16 cellular contexts compared by ENCODE assay signal in the genomic region with DNA sequence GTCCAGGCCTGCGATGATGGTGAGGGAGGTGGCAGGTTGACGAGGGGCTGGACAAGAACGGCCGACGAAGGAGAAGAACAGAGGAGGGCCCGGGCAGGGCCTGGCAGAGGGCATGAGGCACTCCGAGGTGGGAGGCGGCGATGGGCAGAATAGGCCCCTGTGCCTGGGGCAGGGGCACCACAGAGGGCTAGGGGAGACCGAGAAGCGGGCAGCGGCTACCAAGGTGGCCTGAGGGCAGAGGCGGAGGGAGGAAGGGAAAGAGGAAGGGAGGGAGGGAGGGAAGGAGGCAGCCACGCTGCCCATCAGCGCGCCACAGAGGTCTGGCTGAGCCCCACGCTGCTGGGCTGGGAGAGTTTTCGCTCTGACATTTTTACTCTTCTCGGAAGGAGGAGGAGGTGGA. TPM values are rescaled to one million over a fixed set of nuclear protein-coding genes. Genes with fewer than 3 reads are reported as not detected.
DNase-seq lines count a peak whose midpoint lies in the region; ATAC-seq, FAIRE-seq and TF ChIP-seq lines count a peak whose summit lies in the region.
"Had no signal": no experiment of that assay in that cellular context is flagged by ENCODE, and none has a peak within 500 bp of the region (broad histone marks: within the 10 kb centered on the region; RNA-seq: fewer than 3 reads in every experiment).

No MANE protein-coding gene starts in this region.

- no peak overlapping the region for H2AFZ ChIP-seq in ACC112 (ENCODE audit: low read length, unreplicated experiment)

- peaks cover 8% of the 10 kb centered on the region; the same call in 1 of the 2 replicates for H3K27me3 ChIP-seq in ACC112 (ENCODE audit: insufficient read depth, low read length)
- no peaks in the 10 kb centered on the region for H3K27me3 ChIP-seq in adrenal gland
- H3K27me3 ChIP-seq in right atrium auricular region = no peaks in the 10 kb centered on the region

- H3K36me3 ChIP-seq in ACC112 (ENCODE audit: insufficient read depth, low read length) (no peaks in the 10 kb centered on the region), adrenal gland (replicated peaks in 1 of 2) (no peaks in the 10 kb centered on the region), right atrium auricular region (no peaks in the 10 kb centered on the region)

- ATAC-seq in GM18909 (IDR thresholded peaks at IDR 0.05; ENCODE audit: poor library complexity, unreplicated experiment) (no peak), GM21360 (IDR thresholded peaks at IDR 0.05; ENCODE audit: unreplicated experiment) (no peak)
- ATAC-seq: activated naive CD8-positive, alpha-beta T cell treated with anti-CD3 and anti-CD28 coated beads, Interleukin-2, amount 50 U/mL, for 24 hours had no signal

- no peak for TF ChIP-seq CTCF in adrenal gland (IDR thresholded peaks at IDR 0.05)
- TF ChIP-seq CTCF in right atrium auricular region (IDR thresholded peaks at IDR 0.05) = no peak

- H3K79me2 ChIP-seq in ACC112 (ENCODE audit: control insufficient read depth, insufficient read depth, low read length, unreplicated experiment) = no peaks in the 10 kb centered on the region

- DNase-seq in adrenal gland (no peak), right atrium auricular region (ENCODE audit: low spot score) (no peak), pons (ENCODE audit: low spot score) (peak; percentile 10), SK-N-DZ (ENCODE audit: low spot score) (no peak), GM12892 (ENCODE audit: insufficient read length) (no peak)
- DNase-seq: activated CD4-positive, alpha-beta memory T cell treated with anti-CD3 and anti-CD28 coated beads for 36 hours; activated naive CD8-positive, alpha-beta T cell treated with anti-CD3 and anti-CD28 coated beads, Interleukin-2, amount 50 U/mL, for 24 hours; stimulated activated naive CD4-positive, alpha-beta T cell treated with Interleukin-2 at 50 U/mL for 16 hours; T-cell had no signal

- FAIRE-seq in GM12892 (lab: Jason Lieb, UNC) = no peak
- FAIRE-seq: G401.6 had no signal

- WGBS in adrenal gland, 4 donors = 22 to 34% (median 24%) methylated on average over 19 of the region's 19 CpGs

- H3K4me1 ChIP-seq in ACC112 (ENCODE audit: control insufficient read depth, insufficient read depth, low read length, unreplicated experiment) = peaks cover 41% of the 10 kb centered on the region
- H3K4me1 ChIP-seq in adrenal gland (replicated peaks in 1 of 2) = peaks cover 31 to 58% of the 10 kb centered on the region in 2 donors
- H3K4me1 ChIP-seq in right atrium auricular region = peaks cover 0 to 51% of the 10 kb centered on the region in 2 donors

- H3K4me3 ChIP-seq in ACC112 (ENCODE audit: low read depth, low read length) (peak overlapping the region; percentile 59), adrenal gland (peak overlapping the region in 2 of 4 donors; percentile 58 to 60), right atrium auricular region (peak overlapping the region; percentile 3 to 35)

- intact Hi-C loops in adrenal gland (cut with DNase I) = no loop called here

- H3K9me3 ChIP-seq in adrenal gland (replicated peaks in 1 of 3) (no peaks in the 10 kb centered on the region), right atrium auricular region (no peaks in the 10 kb centered on the region)

- TF ChIP-seq POLR2A in adrenal gland (IDR thresholded peaks at IDR 0.05) = peak; percentile 30 to 33
- no peak for TF ChIP-seq POLR2A in GM12892 (IDR thresholded peaks at IDR 0.05; ENCODE audit: low read depth, low read length)

- H3K27ac ChIP-seq in ACC112 (ENCODE audit: low read depth, low read length) (peak overlapping the region; percentile 89), adrenal gland (peak overlapping the region; percentile 83 to 97 (median 88)), right atrium auricular region (peak overlapping the region; percentile 74 to 81)

RNA-seq across cellular contexts. Expression of a gene that starts 11.3 kb away (rescaled TPM):
- 100 to 1,000 TPM; 158 to 323 (median 250) TPM for total RNA-seq in adrenal gland
- 1,000 to 10,000 TPM in 1 of 3 donors, 100 to 1,000 TPM in 2; 319 to 1,341 (median 324) TPM for polyA plus RNA-seq in adrenal gland
- 10 to 100 TPM in 1 of 2 donors, 1 to 10 TPM in 1; 7.9 to 12.1 TPM for total RNA-seq in right atrium auricular region
- polyA plus RNA-seq in SK-N-DZ (2014; cell fraction: cytosol; rRNA removed) = 1.0 and 1.8 TPM in 2 replicates
- polyA plus RNA-seq in SK-N-DZ (2014; cell fraction: nucleus; rRNA removed) = 0.20 and 0.70 TPM in 2 replicates
- polyA plus RNA-seq in GM12892 (2012; ENCODE audit: missing spikeins) = 302 TPM
- total RNA-seq: H9, NCI-H460 had no signal

RNA-seq across cellular contexts. Expression of a gene that starts 25.4 kb away (rescaled TPM):
- total RNA-seq in adrenal gland = 1 to 10 TPM in 3 of 8 donors, under 1 TPM in 2, not detected in 3; 0.55 to 4.2 (median 1.4) TPM
- 10 to 100 TPM in 2 of 3 donors, 1 to 10 TPM in 1; 1.9 to 21.8 (median 12.0) TPM for polyA plus RNA-seq in adrenal gland
- total RNA-seq in right atrium auricular region = not detected
- polyA plus RNA-seq in SK-N-DZ (2014; cell fraction: cytosol; rRNA removed) = 0.77 TPM in 1 of 2 replicates, not detected in the other
- not detected in 2 replicates for polyA plus RNA-seq in SK-N-DZ (2014; cell fraction: nucleus; rRNA removed)
- 0.76 TPM for polyA plus RNA-seq in GM12892 (2012; ENCODE audit: missing spikeins)
- total RNA-seq: activated CD4-positive, alpha-beta memory T cell treated with anti-CD3 and anti-CD28 coated beads for 36 hours; H9; NCI-H460 had no signal

RNA-seq across cellular contexts. Expression of a gene that starts 27.5 kb away (rescaled TPM):
- total RNA-seq in adrenal gland = under 1 TPM in 4 of 8 donors, not detected in 4; 0.07 to 0.30 (median 0.15) TPM
- 1 to 10 TPM in 2 of 3 donors, not detected in 1; 1.1 to 2.3 TPM for polyA plus RNA-seq in adrenal gland
- under 1 TPM in 1 of 2 donors, not detected in 1; 0.33 TPM for total RNA-seq in right atrium auricular region
- not detected in 2 replicates for polyA plus RNA-seq in SK-N-DZ (2014; cell fraction: cytosol; rRNA removed)
- polyA plus RNA-seq in SK-N-DZ (2014; cell fraction: nucleus; rRNA removed) = not detected in 2 replicates
- polyA plus RNA-seq in GM12892 (2012; ENCODE audit: missing spikeins) = 2.0 TPM
- total RNA-seq: H9, lower leg skin, NCI-H460 had no signal

RNA-seq across cellular contexts. Expression of a gene that starts 29.4 kb away (rescaled TPM):
- total RNA-seq in adrenal gland (1 to 10 TPM in 1 of 8 donors, under 1 TPM in 1, not detected in 6; 0.61 to 1.2 TPM), right atrium auricular region (not detected)
- polyA plus RNA-seq in adrenal gland = 1 to 10 TPM in 1 of 3 donors, under 1 TPM in 1, not detected in 1; 0.91 to 3.1 TPM
- polyA plus RNA-seq in SK-N-DZ (2014; cell fraction: cytosol; rRNA removed) = not detected in 2 replicates
- polyA plus RNA-seq in SK-N-DZ (2014; cell fraction: nucleus; rRNA removed) = not detected in 2 replicates
- polyA plus RNA-seq in GM12892 (2012; ENCODE audit: missing spikeins) = 0.38 TPM
- total RNA-seq: activated CD4-positive, alpha-beta memory T cell treated with anti-CD3 and anti-CD28 coated beads for 36 hours; H9; NCI-H460; T-cell had no signal

RNA-seq across cellular contexts. Expression of a gene that starts 55.3 kb away (rescaled TPM):
- total RNA-seq in adrenal gland = 1 to 10 TPM in 4 of 8 donors, under 1 TPM in 3, not detected in 1; 0.81 to 8.7 (median 3.4) TPM
- 10 to 100 TPM in 1 of 3 donors, 1 to 10 TPM in 2; 1.0 to 10.6 (median 5.8) TPM for polyA plus RNA-seq in adrenal gland
- 10 to 100 TPM; 12.8 to 16.4 TPM for total RNA-seq in right atrium auricular region
- not detected in 2 replicates for polyA plus RNA-seq in SK-N-DZ (2014; cell fraction: cytosol; rRNA removed)
- 0.14 TPM in 1 of 2 replicates, not detected in the other for polyA plus RNA-seq in SK-N-DZ (2014; cell fraction: nucleus; rRNA removed)
- polyA plus RNA-seq in GM12892 (2012; ENCODE audit: missing spikeins) = 0.74 TPM
- total RNA-seq: H9, NCI-H460 had no signal

Comparison
In these comparisons a context has a peak if more than half of its experiments do, and no peak if none do; other contexts are left out.
1. RNA of a gene that starts 11.3 kb away (total RNA-seq): 158 to 323 TPM in adrenal gland; 7.9 to 12.1 TPM in right atrium auricular region; every median in the first group is over 10 times any median in the second.
2. Peak in every context shown above with its lines, with median percentiles within 50 percentile points of each other: H3K27ac ChIP-seq.